In genomic region chr1:231240883-231241735, GRCh38 we compare ENCODE assay signal across 8 cellular contexts. TPM values are rescaled to one million over a fixed set of nuclear protein-coding genes. Genes with fewer than 3 reads are reported as not detected.
DNase-seq lines count a peak whose midpoint lies in the region; ATAC-seq, FAIRE-seq and TF ChIP-seq lines count a peak whose summit lies in the region.

GNPAT (plus strand) TSS chr1:231241212; CDS start chr1:231241379, 167 bp downstream.

- no peaks in the 10 kb centered on the region for H3K27me3 ChIP-seq in keratinocyte (ENCODE audit: control insufficient read depth, extremely low read depth, insufficient read depth, low read length)

- no peaks in the 10 kb centered on the region for H3K9me3 ChIP-seq in keratinocyte (ENCODE audit: control insufficient read depth, low read depth, low read length)

- peaks cover 67% of the 10 kb centered on the region for H3K4me1 Mint-ChIP-seq in central memory CD8-positive, alpha-beta T cell

- FAIRE-seq in keratinocyte (lab: Jason Lieb, UNC) = no peak

- ATAC-seq in GM18873 (IDR thresholded peaks at IDR 0.05; ENCODE audit: low FRiP score, unreplicated experiment) (peak; percentile 75), HG03135 (IDR thresholded peaks at IDR 0.05; ENCODE audit: unreplicated experiment) (peak; percentile 90)
- ATAC-seq in activated CD4-positive, CD25-positive, alpha-beta regulatory T cell treated with anti-CD3 and anti-CD28 coated beads, Interleukin-2, amount 50 U/mL, for 24 hours = peak; percentile 96 to 97
- peak; percentile 98 for ATAC-seq in central memory CD8-positive, alpha-beta T cell (replicated peaks; ENCODE audit: extremely low read depth, poor library complexity, severe bottlenecking)

- H3K36me3 Mint-ChIP-seq in central memory CD8-positive, alpha-beta T cell (ENCODE audit: insufficient read depth) = peaks cover 30% of the 10 kb centered on the region

- peak within 1 kb of the TSS; percentile 97 for H3K4me3 Mint-ChIP-seq in central memory CD8-positive, alpha-beta T cell

- peak within 1 kb of the TSS; percentile 99 for H2AFZ ChIP-seq in keratinocyte (ENCODE audit: control insufficient read depth, low read length)

- H3K27ac ChIP-seq in keratinocyte (ENCODE audit: control insufficient read depth, insufficient read depth, low read length) = peak within 1 kb of the TSS; percentile 89

- dilution Hi-C loops in keratinocyte (cut with MboI; ENCODE audit: extremely low pct_ligation_motif_present, low sequenced_read_pairs) = no loop called here

- H3K9me1 ChIP-seq in keratinocyte (ENCODE audit: control insufficient read depth, extremely low read depth, insufficient read depth, low read length) = no peaks in the 10 kb centered on the region

- H3K4me2 ChIP-seq in keratinocyte (ENCODE audit: control insufficient read depth, extremely low read depth, insufficient read depth, low read depth, low read length) = peak within 1 kb of the TSS; percentile 87

- no peaks in the 10 kb centered on the region for H4K20me1 ChIP-seq in keratinocyte (ENCODE audit: control insufficient read depth, extremely low read depth, insufficient read depth, low read length)

- DNase-seq in AG08395 (ENCODE audit: low spot score) (peak; percentile 99), NCI-H345 treated with DMSO at 0.1 percent for 48 hours (lab: John Stamatoyannopoulos, UW; ENCODE audit: unreplicated experiment) (peak; percentile 73), keratinocyte (ENCODE audit: low read depth, low spot score) (peak; percentile 38)
- peak; percentile 84 to 88 for DNase-seq in central memory CD8-positive, alpha-beta T cell (ENCODE audit: low spot score in 2 of 2)
- DNase-seq in stimulated activated CD4-positive, alpha-beta T cell treated with anti-CD3 and anti-CD28 coated beads, Interleukin-12 subunit alpha, Interleukin-12 subunit beta, amount 100 ng/mL, for 48 hours (ENCODE audit: low read depth in 2 of 3, low spot score in 1 of 3) = peak; percentile 79 to 86 (median 83)

- peaks cover 62% of the 10 kb centered on the region for H3K79me2 ChIP-seq in keratinocyte (ENCODE audit: control insufficient read depth, insufficient read depth, low read length)

- H3K27ac Mint-ChIP-seq in central memory CD8-positive, alpha-beta T cell (ENCODE audit: low read depth) = peak within 1 kb of the TSS; percentile 97

- peaks cover 11 to 14% of the 10 kb centered on the region in 2 experiments for H3K36me3 ChIP-seq in keratinocyte (ENCODE audit: control insufficient read depth in 2 of 2, extremely low read depth in 1 of 2, insufficient read depth in 2 of 2, low read length in 2 of 2)

- H3K27me3 Mint-ChIP-seq in central memory CD8-positive, alpha-beta T cell = no peaks in the 10 kb centered on the region

- H3K9ac ChIP-seq in keratinocyte (ENCODE audit: control insufficient read depth, extremely low read depth, insufficient read depth, low read length) = peak within 1 kb of the TSS; percentile 96

- H3K4me3 ChIP-seq in keratinocyte (ENCODE audit: control insufficient read depth in 2 of 3, extremely low read depth in 1 of 3, insufficient read depth in 2 of 3, low read depth in 1 of 3, low read length in 3 of 3) = peak within 1 kb of the TSS; percentile 88 to 97 (median 96)

- no peak for TF ChIP-seq CTCF in keratinocyte (optimal IDR thresholded peaks at IDR 0.05 in 1 of 3, IDR thresholded peaks at IDR 0.05 in 1 of 3, conservative IDR thresholded peaks at IDR 0.05 in 1 of 3; ENCODE audit: extremely low read depth in 1 of 3, insufficient read depth in 2 of 3, low read length in 3 of 3)

- H3K9me3 Mint-ChIP-seq in central memory CD8-positive, alpha-beta T cell = no peaks in the 10 kb centered on the region

- peaks cover 12% of the 10 kb centered on the region for H3K4me1 ChIP-seq in keratinocyte (ENCODE audit: control insufficient read depth, extremely low read depth, insufficient read depth, low read length)

RNA-seq across cellular contexts. Expression of gene GNPAT, which starts in this region (rescaled TPM):
- 25.6 to 39.9 TPM (median 32.1 TPM) in 3 replicates for polyA plus RNA-seq in keratinocyte
- 31.9 TPM for polyA plus RNA-seq in keratinocyte (2011; ENCODE audit: low read depth)
- polyA plus RNA-seq in keratinocyte (2011; cell fraction: cytosol; rRNA removed) = 21.8 and 40.9 TPM in 2 replicates
- polyA plus RNA-seq in keratinocyte (2011; cell fraction: nucleus; rRNA removed) = 28.7 and 36.8 TPM in 2 replicates
- 27.7 and 28.8 TPM in 2 replicates for polyA plus RNA-seq in keratinocyte (2012; ENCODE audit: low replicate concordance)
- polyA minus RNA-seq in keratinocyte = 6.6 to 34.8 TPM (median 22.8 TPM) in 3 replicates
- polyA minus RNA-seq in keratinocyte (2011; cell fraction: cytosol; rRNA and poly(A)+ RNA removed) = 47.2 TPM
- 14.9 and 23.4 TPM in 2 replicates for polyA minus RNA-seq in keratinocyte (2011; cell fraction: nucleus; rRNA and poly(A)+ RNA removed)

Comparison
In these comparisons a context has a peak if more than half of its experiments do, and no peak if none do; other contexts are left out.
1. Peak in every context shown above with its lines: DNase-seq, ATAC-seq, H3K4me3 ChIP-seq and H3K27ac ChIP-seq.
2. DNase-seq: peak in every context shown above with its lines; median percentile 99 in AG08395; 86 in central memory CD8-positive, alpha-beta T cell; 83 in stimulated activated CD4-positive, alpha-beta T cell treated with anti-CD3 and anti-CD28 coated beads, Interleukin-12 subunit alpha, Interleukin-12 subunit beta, amount 100 ng/mL, for 48 hours; 73 in NCI-H345 treated with DMSO at 0.1 percent for 48 hours; 38 in keratinocyte.